2 cellular contexts compared by ENCODE assay signal in the genomic region with DNA sequence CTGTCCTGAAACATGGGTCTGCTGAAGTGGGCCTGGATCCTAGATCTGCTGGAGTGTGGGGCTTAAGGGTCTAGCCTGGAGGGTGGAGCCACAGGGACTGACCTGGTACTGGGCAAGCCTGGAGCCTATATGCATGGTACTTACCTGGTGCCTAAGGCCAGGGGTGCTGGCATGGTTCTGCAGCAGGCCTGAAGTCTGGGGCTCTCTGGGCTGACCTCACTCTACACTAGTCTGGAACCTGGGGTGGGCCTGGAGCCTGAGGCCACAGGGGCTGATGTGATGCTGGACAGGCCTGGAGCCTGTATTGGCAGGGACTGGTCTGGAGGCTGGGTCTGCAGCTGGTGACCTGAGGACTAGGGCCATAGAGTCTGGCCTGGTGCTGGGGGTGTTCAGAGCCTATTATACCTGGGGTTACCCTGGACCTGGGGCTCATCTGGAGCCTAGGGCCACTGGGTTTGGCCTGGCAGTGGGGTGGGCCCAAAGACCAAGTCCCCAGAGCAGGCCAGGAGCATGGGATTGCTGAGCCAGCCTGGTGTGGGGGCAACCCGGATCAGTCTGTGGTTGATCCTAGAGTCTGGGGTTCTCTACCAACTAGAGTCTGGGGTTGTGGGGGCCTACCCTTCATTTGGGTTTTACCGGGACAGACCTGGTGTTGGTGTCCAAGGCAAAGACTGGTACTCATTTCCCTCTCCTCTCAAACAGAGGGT.
TF ChIP-seq lines count a peak whose summit lies in the region.

No MANE protein-coding gene starts in this region.

TF ChIP-seq in SK-N-SH, 30 proteins besides CTCF, POLR2A, EP300 and RAD21 (continued from another document):
- TF ChIP-seq, protein P1, sequence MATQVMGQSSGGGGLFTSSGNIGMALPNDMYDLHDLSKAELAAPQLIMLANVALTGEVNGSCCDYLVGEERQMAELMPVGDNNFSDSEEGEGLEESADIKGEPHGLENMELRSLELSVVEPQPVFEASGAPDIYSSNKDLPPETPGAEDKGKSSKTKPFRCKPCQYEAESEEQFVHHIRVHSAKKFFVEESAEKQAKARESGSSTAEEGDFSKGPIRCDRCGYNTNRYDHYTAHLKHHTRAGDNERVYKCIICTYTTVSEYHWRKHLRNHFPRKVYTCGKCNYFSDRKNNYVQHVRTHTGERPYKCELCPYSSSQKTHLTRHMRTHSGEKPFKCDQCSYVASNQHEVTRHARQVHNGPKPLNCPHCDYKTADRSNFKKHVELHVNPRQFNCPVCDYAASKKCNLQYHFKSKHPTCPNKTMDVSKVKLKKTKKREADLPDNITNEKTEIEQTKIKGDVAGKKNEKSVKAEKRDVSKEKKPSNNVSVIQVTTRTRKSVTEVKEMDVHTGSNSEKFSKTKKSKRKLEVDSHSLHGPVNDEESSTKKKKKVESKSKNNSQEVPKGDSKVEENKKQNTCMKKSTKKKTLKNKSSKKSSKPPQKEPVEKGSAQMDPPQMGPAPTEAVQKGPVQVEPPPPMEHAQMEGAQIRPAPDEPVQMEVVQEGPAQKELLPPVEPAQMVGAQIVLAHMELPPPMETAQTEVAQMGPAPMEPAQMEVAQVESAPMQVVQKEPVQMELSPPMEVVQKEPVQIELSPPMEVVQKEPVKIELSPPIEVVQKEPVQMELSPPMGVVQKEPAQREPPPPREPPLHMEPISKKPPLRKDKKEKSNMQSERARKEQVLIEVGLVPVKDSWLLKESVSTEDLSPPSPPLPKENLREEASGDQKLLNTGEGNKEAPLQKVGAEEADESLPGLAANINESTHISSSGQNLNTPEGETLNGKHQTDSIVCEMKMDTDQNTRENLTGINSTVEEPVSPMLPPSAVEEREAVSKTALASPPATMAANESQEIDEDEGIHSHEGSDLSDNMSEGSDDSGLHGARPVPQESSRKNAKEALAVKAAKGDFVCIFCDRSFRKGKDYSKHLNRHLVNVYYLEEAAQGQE (IDR thresholded peaks at IDR 0.05; ENCODE audit: low read depth, low read length), result no peak
- no peak for TF ChIP-seq GABPA (IDR thresholded peaks at IDR 0.05; ENCODE audit: low read depth)

TF ChIP-seq in SK-N-SH treated with all-trans-retinoic acid at 6 μM for 48 hours, 23 proteins besides CTCF, POLR2A, EP300 and RAD21 (continued from another document):
- TF ChIP-seq ZNF8 (CRISPR knock-in tag; IDR thresholded peaks at IDR 0.05) (no peak), ZFP3 (CRISPR knock-in tag; IDR thresholded peaks at IDR 0.05) (no peak), TCF4 (CRISPR knock-in tag; IDR thresholded peaks at IDR 0.05; ENCODE audit: borderline replicate concordance) (no peak), PPARA (CRISPR knock-in tag; IDR thresholded peaks at IDR 0.05; ENCODE audit: borderline replicate concordance) (no peak), BACH2 (CRISPR knock-in tag; IDR thresholded peaks at IDR 0.05; ENCODE audit: borderline replicate concordance) (no peak), ZNF565 (CRISPR knock-in tag; conservative IDR thresholded peaks at IDR 0.05; ENCODE audit: low read depth) (no peak), TOX (CRISPR knock-in tag; IDR thresholded peaks at IDR 0.05; ENCODE audit: borderline replicate concordance) (no peak)
- TF ChIP-seq, protein P2, sequence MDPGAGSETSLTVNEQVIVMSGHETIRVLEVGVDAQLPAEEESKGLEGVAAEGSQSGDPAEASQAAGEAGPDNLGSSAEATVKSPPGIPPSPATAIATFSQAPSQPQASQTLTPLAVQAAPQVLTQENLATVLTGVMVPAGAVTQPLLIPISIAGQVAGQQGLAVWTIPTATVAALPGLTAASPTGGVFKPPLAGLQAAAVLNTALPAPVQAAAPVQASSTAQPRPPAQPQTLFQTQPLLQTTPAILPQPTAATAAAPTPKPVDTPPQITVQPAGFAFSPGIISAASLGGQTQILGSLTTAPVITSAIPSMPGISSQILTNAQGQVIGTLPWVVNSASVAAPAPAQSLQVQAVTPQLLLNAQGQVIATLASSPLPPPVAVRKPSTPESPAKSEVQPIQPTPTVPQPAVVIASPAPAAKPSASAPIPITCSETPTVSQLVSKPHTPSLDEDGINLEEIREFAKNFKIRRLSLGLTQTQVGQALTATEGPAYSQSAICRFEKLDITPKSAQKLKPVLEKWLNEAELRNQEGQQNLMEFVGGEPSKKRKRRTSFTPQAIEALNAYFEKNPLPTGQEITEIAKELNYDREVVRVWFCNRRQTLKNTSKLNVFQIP (CRISPR knock-in tag; IDR thresholded peaks at IDR 0.05; ENCODE audit: borderline replicate concordance, low read depth), result no peak
- TF ChIP-seq, protein P3, sequence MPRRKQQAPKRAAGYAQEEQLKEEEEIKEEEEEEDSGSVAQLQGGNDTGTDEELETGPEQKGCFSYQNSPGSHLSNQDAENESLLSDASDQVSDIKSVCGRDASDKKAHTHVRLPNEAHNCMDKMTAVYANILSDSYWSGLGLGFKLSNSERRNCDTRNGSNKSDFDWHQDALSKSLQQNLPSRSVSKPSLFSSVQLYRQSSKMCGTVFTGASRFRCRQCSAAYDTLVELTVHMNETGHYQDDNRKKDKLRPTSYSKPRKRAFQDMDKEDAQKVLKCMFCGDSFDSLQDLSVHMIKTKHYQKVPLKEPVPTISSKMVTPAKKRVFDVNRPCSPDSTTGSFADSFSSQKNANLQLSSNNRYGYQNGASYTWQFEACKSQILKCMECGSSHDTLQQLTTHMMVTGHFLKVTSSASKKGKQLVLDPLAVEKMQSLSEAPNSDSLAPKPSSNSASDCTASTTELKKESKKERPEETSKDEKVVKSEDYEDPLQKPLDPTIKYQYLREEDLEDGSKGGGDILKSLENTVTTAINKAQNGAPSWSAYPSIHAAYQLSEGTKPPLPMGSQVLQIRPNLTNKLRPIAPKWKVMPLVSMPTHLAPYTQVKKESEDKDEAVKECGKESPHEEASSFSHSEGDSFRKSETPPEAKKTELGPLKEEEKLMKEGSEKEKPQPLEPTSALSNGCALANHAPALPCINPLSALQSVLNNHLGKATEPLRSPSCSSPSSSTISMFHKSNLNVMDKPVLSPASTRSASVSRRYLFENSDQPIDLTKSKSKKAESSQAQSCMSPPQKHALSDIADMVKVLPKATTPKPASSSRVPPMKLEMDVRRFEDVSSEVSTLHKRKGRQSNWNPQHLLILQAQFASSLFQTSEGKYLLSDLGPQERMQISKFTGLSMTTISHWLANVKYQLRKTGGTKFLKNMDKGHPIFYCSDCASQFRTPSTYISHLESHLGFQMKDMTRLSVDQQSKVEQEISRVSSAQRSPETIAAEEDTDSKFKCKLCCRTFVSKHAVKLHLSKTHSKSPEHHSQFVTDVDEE (CRISPR knock-in tag; IDR thresholded peaks at IDR 0.05), result no peak
- TF ChIP-seq, protein P4, sequence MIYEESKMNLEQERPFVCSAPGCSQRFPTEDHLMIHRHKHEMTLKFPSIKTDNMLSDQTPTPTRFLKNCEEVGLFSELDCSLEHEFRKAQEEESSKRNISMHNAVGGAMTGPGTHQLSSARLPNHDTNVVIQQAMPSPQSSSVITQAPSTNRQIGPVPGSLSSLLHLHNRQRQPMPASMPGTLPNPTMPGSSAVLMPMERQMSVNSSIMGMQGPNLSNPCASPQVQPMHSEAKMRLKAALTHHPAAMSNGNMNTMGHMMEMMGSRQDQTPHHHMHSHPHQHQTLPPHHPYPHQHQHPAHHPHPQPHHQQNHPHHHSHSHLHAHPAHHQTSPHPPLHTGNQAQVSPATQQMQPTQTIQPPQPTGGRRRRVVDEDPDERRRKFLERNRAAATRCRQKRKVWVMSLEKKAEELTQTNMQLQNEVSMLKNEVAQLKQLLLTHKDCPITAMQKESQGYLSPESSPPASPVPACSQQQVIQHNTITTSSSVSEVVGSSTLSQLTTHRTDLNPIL (CRISPR knock-in tag; IDR thresholded peaks at IDR 0.05; ENCODE audit: low read depth), result no peak
